In the genomic region with DNA sequence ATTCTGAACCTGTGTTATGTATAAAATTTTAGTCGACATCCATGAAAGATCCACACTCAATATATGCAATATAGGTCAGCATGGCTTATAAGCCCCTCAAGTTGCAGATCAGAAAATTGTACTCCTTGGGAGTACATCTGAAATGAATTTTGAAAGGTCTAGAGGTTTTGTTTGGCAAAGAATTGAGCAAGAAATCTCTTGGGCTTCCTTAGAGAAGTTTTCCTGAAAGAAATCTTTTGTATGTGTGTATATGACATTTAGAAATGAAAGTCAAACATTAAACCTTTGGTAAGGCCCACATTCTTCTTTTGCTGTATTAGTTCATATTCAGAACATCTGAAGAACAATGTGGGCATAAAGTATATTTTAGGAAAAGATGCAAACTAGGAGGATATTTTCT, we compare ENCODE assay signal across 21 cellular contexts.
"Had no signal": no experiment of that assay in that cellular context is flagged by ENCODE, and none has a peak within 500 bp of the region (broad histone marks: within the 10 kb centered on the region; RNA-seq: fewer than 3 reads in every experiment).

No MANE protein-coding gene starts in this region.

- ATAC-seq: K562 had no signal

- H3K4me3 Mint-ChIP-seq: IgD-negative memory B cell had no signal

- H3K27me3 Mint-ChIP-seq: IgD-negative memory B cell had no signal

- H3K4me3 ChIP-seq: K562 had no signal

- H3K27ac Mint-ChIP-seq: IgD-negative memory B cell had no signal

- H3K27ac ChIP-seq: HL-60, KMS-11 had no signal

- H3K4me1 Mint-ChIP-seq: IgD-negative memory B cell had no signal

- H3K4me2 ChIP-seq: KMS-11 had no signal

- H3K36me3 Mint-ChIP-seq: IgD-negative memory B cell had no signal

- DNase-seq: Kasumi-1, MM.1S, NCI-H1092 treated with DMSO at 0.1 percent for 48 hours, NCI-H1436, NCI-H187, NCI-H2029, NCI-H2081 treated with DMSO at 0.1 percent for 48 hours, NCI-H2171, NCI-H226, NCI-H446, NCI-H510A, NCI-H524 treated with DMSO at 0.1 percent for 48 hours, NCI-H69, NCI-H774, Right ventricle myocardium superior, RPMI8226, SIG-M5 had no signal

- H3K9ac ChIP-seq: KMS-11 had no signal

- H3K9me3 Mint-ChIP-seq: IgD-negative memory B cell had no signal
